15 cellular contexts compared by ENCODE assay signal in genomic region chr6:99152345-99152643, GRCh38.
"Had no signal": no experiment of that assay in that cellular context is flagged by ENCODE, and none has a peak within 500 bp of the region (broad histone marks: within the 10 kb centered on the region; RNA-seq: fewer than 3 reads in every experiment).

No MANE protein-coding gene starts in this region.

- H3K27ac ChIP-seq: heart left ventricle, sigmoid colon, testis, uterus had no signal

- H3K9me3 Mint-ChIP-seq: activated B cell treated with CpG ODN at 0.5 μM for 24 hours; dendritic cell treated with granulocyte-macrophage colony-stimulating factor and Interleukin-4, amounts not matched to agents 40 ng/mL and 50 ng/mL, for 4 days had no signal

- H3K4me3 ChIP-seq: heart left ventricle, sigmoid colon, smooth muscle cell, testis, uterus had no signal

- H3K36me3 Mint-ChIP-seq: brain, natural killer cell had no signal

- H3K36me3 ChIP-seq: heart left ventricle, sigmoid colon, uterus had no signal

- H3K4me1 ChIP-seq: heart left ventricle, sigmoid colon, testis, uterus had no signal

- H3K4me2 ChIP-seq: smooth muscle cell had no signal

- H3K27ac Mint-ChIP-seq: activated B cell treated with CpG ODN at 0.5 μM for 24 hours; activated CD4-positive, alpha-beta T cell treated with anti-CD3 and anti-CD28 coated beads for 36 hours; brain; dendritic cell treated with granulocyte-macrophage colony-stimulating factor and Interleukin-4, amounts not matched to agents 40 ng/mL and 50 ng/mL, for 4 days; natural killer cell; progenitor cell of endocrine pancreas had no signal

- H3K4me3 Mint-ChIP-seq: activated B cell treated with CpG ODN at 0.5 μM for 24 hours; activated CD4-positive, alpha-beta T cell treated with anti-CD3 and anti-CD28 coated beads for 36 hours; brain; dendritic cell treated with granulocyte-macrophage colony-stimulating factor and Interleukin-4, amounts not matched to agents 40 ng/mL and 50 ng/mL, for 4 days; natural killer cell had no signal

- H3K9me3 ChIP-seq: sigmoid colon, testis, uterus had no signal

- H3K27me3 Mint-ChIP-seq: brain had no signal

- H3K4me1 Mint-ChIP-seq: activated B cell treated with CpG ODN at 0.5 μM for 24 hours; activated CD4-positive, alpha-beta T cell treated with anti-CD3 and anti-CD28 coated beads for 36 hours; natural killer cell had no signal

- H3K27me3 ChIP-seq: sigmoid colon, testis, uterus had no signal

- DNase-seq: activated B cell treated with CpG ODN at 0.5 μM for 24 hours; activated T-cell treated with anti-CD3 and anti-CD28 coated beads for 4 hours; effector CD4-positive, alpha-beta T cell; midbrain; natural killer cell; retina; sigmoid colon; uterus had no signal
